Comparison of ENCODE assay signal across 16 cellular contexts in the genomic region with DNA sequence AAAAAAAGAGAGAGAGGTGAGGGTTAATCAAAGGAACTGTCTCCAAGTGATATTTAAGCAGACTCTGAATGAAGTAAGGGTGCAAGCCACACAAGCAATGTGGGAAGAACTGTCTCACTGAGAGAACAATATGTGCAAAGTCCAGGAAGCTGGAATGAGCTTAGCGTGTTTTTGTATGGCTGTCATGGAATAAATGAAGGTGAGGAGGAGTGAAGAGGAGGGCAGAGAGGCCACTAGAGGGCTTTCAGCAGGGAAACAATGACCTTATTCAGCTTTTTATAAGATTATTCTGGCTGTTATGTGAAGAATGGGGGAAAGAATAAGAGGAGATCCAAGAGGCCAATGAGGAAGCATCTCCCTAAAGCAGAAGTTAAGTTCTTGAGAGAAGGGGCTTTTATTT.
A peak's percentile ranks its signal among the peaks of the same experiment; 100 is the strongest.
DNase-seq lines count a peak whose midpoint lies in the region; ATAC-seq, FAIRE-seq and TF ChIP-seq lines count a peak whose summit lies in the region.
"Had no signal": no experiment of that assay in that cellular context is flagged by ENCODE, and none has a peak within 500 bp of the region (broad histone marks: within the 10 kb centered on the region; RNA-seq: fewer than 3 reads in every experiment).

No MANE protein-coding gene starts in this region.

- TF ChIP-seq CTCF in SK-N-SH (IDR thresholded peaks at IDR 0.05) (peak; percentile 44), astrocyte of the spinal cord (IDR thresholded peaks at IDR 0.05; ENCODE audit: low read depth, low read length) (peak; percentile 13), neural progenitor cell (IDR thresholded peaks at IDR 0.05) (peak; percentile 23)

- H3F3A ChIP-seq in SK-N-SH (replicated peaks; ENCODE audit: insufficient read depth): no peaks in the 10 kb centered on the region
- no peaks in the 10 kb centered on the region for H3F3A ChIP-seq in neural progenitor cell (ENCODE audit: low read depth)

- H3K4me3 Mint-ChIP-seq in neural progenitor cell: no peak overlapping the region

- H2AFZ ChIP-seq in SK-N-SH (ENCODE audit: low read depth): no peak overlapping the region
- H2AFZ ChIP-seq in neural progenitor cell (replicated peaks): no peak overlapping the region

- no peaks in the 10 kb centered on the region for H3K4me1 ChIP-seq in SK-N-SH (ENCODE audit: control insufficient read depth in 1 of 2, insufficient read depth in 2 of 2, low read depth in 1 of 2, low read length in 1 of 2)
- peaks cover 5% of the 10 kb centered on the region for H3K4me1 ChIP-seq in neural progenitor cell
- H3K4me1 ChIP-seq: SJCRH30, spleen had no signal

- in situ Hi-C loops in astrocyte of the spinal cord (cut with HindIII; ENCODE audit: low sequenced_read_pairs) (no loop called here), G401 (cut with HindIII; ENCODE audit: low sequenced_read_pairs) (no loop called here)

- no peaks in the 10 kb centered on the region for H3K36me3 Mint-ChIP-seq in neural progenitor cell

- no peak overlapping the region for H3K27ac ChIP-seq in SK-N-SH (ENCODE audit: low read depth in 2 of 2, low read length in 1 of 2)
- H3K27ac ChIP-seq in neural progenitor cell: no peak overlapping the region
- H3K27ac ChIP-seq: gastrocnemius medialis, SJCRH30, spleen, stomach had no signal

- H3K9me3 ChIP-seq in SK-N-SH (no peaks in the 10 kb centered on the region), neural progenitor cell (ENCODE audit: low read depth) (no peaks in the 10 kb centered on the region)
- H3K9me3 ChIP-seq: gastrocnemius medialis, SJCRH30 had no signal

- FAIRE-seq in GM12891 (lab: Jason Lieb, UNC): no peak

- no peaks in the 10 kb centered on the region for H3K36me3 ChIP-seq in SK-N-SH (replicated peaks in 1 of 2; ENCODE audit: control insufficient read depth in 1 of 2, insufficient read depth in 2 of 2, low read length in 1 of 2)
- H3K36me3 ChIP-seq in neural progenitor cell: no peaks in the 10 kb centered on the region
- H3K36me3 ChIP-seq: gastrocnemius medialis, SJCRH30, spleen, stomach had no signal

- H3K4me3 ChIP-seq in SK-N-SH (ENCODE audit: low read depth in 2 of 2, low read length in 1 of 2): no peak overlapping the region
- no peak overlapping the region for H3K4me3 ChIP-seq in astrocyte of the spinal cord (ENCODE audit: low read depth, low read length)
- H3K4me3 ChIP-seq in neural progenitor cell: no peak overlapping the region
- H3K4me3 ChIP-seq: gastrocnemius medialis, SJCRH30, spleen, stomach had no signal

- TF ChIP-seq RAD21 in SK-N-SH (IDR thresholded peaks at IDR 0.05; ENCODE audit: low read length): no peak

- no peak overlapping the region for H3K27ac Mint-ChIP-seq in neural progenitor cell

- TF ChIP-seq POLR2A in GM12891 (IDR thresholded peaks at IDR 0.05; ENCODE audit: low read depth, low read length): no peak

- 4% methylated on average over 1 of the region's 1 CpG for WGBS in SK-N-SH (ENCODE audit: low lambda C conversion rate)

- no peak overlapping the region for H3K4me2 ChIP-seq in SK-N-SH
- no peak overlapping the region for H3K4me2 ChIP-seq in neural progenitor cell

- TF ChIP-seq EP300 in SK-N-SH (IDR thresholded peaks at IDR 0.05; ENCODE audit: borderline replicate concordance in 1 of 2, low read depth in 1 of 2, low read length in 1 of 2): no peak

- ATAC-seq in SK-N-SH treated with all-trans-retinoic acid at 6 μM for 48 hours: no peak
- ATAC-seq: gastrocnemius medialis had no signal

- peaks cover 6% of the 10 kb centered on the region for H3K4me1 Mint-ChIP-seq in neural progenitor cell

- POLR2A ChIA-PET in SK-N-SH (lab: Yijun Ruan, JAX): no interaction called here

- H3K79me2 ChIP-seq in SK-N-SH (ENCODE audit: insufficient read depth) (no peaks in the 10 kb centered on the region), neural progenitor cell (ENCODE audit: low read depth) (no peaks in the 10 kb centered on the region)

- no peaks in the 10 kb centered on the region for H3K9me2 ChIP-seq in SK-N-SH

- CTCF ChIA-PET in SK-N-SH (lab: Yijun Ruan, JAX): interaction anchor here (1.4 kb wide), 1 partner anchor 9 kb away, joined by 3 read pairs; no protein-coding TSS in a partner anchor

- H3K27me3 Mint-ChIP-seq in neural progenitor cell (ENCODE audit: insufficient read depth, low read depth): no peaks in the 10 kb centered on the region

- H3K27me3 ChIP-seq in SK-N-SH (ENCODE audit: insufficient read depth): no peaks in the 10 kb centered on the region
- H3K27me3 ChIP-seq in neural progenitor cell: no peaks in the 10 kb centered on the region
- H3K27me3 ChIP-seq: gastrocnemius medialis, SJCRH30, spleen, stomach had no signal

- H3K9ac ChIP-seq in SK-N-SH: no peak overlapping the region
- H3K9ac ChIP-seq in neural progenitor cell: no peak overlapping the region

- H3K9me3 Mint-ChIP-seq in neural progenitor cell: no peaks in the 10 kb centered on the region

- H4K20me1 ChIP-seq in SK-N-SH (ENCODE audit: insufficient read depth): no peaks in the 10 kb centered on the region
- no peaks in the 10 kb centered on the region for H4K20me1 ChIP-seq in neural progenitor cell (ENCODE audit: low read depth)

- DNase-seq in SK-N-SH (no peak), HT-29 (ENCODE audit: low spot score) (peak; percentile 38), astrocyte of the spinal cord (ENCODE audit: low read depth, low spot score) (no peak), neural progenitor cell (ENCODE audit: low spot score) (peak; percentile 5), cortex of kidney (lab: John Stamatoyannopoulos, UW) (no peak), G401 (ENCODE audit: low spot score) (no peak), GM12891 (ENCODE audit: insufficient read length, low spot score) (no peak)
- DNase-seq: activated effector memory CD4-positive, alpha-beta T cell treated with anti-CD3 and anti-CD28 coated beads, Interleukin-2, amount 50 U/mL, for 16 hours; gastrocnemius medialis; GOT3; NCI-H2029; NCI-H69; SJCRH30; spleen; stomach had no signal

TF ChIP-seq in SK-N-SH, 30 proteins besides CTCF, POLR2A, EP300 and RAD21 (continues in another document):
- TF ChIP-seq RXRA (IDR thresholded peaks at IDR 0.05; ENCODE audit: borderline replicate concordance, low read depth) (no peak), CHD2 (IDR thresholded peaks at IDR 0.05; ENCODE audit: low read length, partially characterized antibody) (no peak), SMC3 (IDR thresholded peaks at IDR 0.05; ENCODE audit: low read depth, low read length) (no peak), TAF1 (IDR thresholded peaks at IDR 0.05; ENCODE audit: borderline replicate concordance, low read depth, low read length) (no peak), ELF1 (IDR thresholded peaks at IDR 0.05) (no peak), FOXM1 (IDR thresholded peaks at IDR 0.05; ENCODE audit: low read depth) (no peak), JUND (IDR thresholded peaks at IDR 0.05) (no peak), GABPA (IDR thresholded peaks at IDR 0.05; ENCODE audit: low read depth) (no peak), POLR2AphosphoS5 (IDR thresholded peaks at IDR 0.05; ENCODE audit: low read depth, low read length) (no peak)
- TF ChIP-seq, protein P1, sequence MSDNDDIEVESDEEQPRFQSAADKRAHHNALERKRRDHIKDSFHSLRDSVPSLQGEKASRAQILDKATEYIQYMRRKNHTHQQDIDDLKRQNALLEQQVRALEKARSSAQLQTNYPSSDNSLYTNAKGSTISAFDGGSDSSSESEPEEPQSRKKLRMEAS (IDR thresholded peaks at IDR 0.05; ENCODE audit: low read depth): no peak

TF ChIP-seq in SK-N-SH treated with all-trans-retinoic acid at 6 μM for 48 hours, 23 proteins besides CTCF, POLR2A, EP300 and RAD21 (continues in another document):
- TF ChIP-seq, protein P2, sequence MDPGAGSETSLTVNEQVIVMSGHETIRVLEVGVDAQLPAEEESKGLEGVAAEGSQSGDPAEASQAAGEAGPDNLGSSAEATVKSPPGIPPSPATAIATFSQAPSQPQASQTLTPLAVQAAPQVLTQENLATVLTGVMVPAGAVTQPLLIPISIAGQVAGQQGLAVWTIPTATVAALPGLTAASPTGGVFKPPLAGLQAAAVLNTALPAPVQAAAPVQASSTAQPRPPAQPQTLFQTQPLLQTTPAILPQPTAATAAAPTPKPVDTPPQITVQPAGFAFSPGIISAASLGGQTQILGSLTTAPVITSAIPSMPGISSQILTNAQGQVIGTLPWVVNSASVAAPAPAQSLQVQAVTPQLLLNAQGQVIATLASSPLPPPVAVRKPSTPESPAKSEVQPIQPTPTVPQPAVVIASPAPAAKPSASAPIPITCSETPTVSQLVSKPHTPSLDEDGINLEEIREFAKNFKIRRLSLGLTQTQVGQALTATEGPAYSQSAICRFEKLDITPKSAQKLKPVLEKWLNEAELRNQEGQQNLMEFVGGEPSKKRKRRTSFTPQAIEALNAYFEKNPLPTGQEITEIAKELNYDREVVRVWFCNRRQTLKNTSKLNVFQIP (CRISPR knock-in tag; IDR thresholded peaks at IDR 0.05; ENCODE audit: borderline replicate concordance, low read depth): no peak
- TF ChIP-seq PPARA (CRISPR knock-in tag; IDR thresholded peaks at IDR 0.05; ENCODE audit: borderline replicate concordance) (no peak), ESRRG (CRISPR knock-in tag; IDR thresholded peaks at IDR 0.05) (no peak), GLIS3 (CRISPR knock-in tag; IDR thresholded peaks at IDR 0.05) (no peak), ARNTL (CRISPR knock-in tag; IDR thresholded peaks at IDR 0.05; ENCODE audit: borderline replicate concordance, low read depth) (no peak), ZNF8 (CRISPR knock-in tag; IDR thresholded peaks at IDR 0.05) (no peak)

TF ChIP-seq in GM12891, 5 proteins besides CTCF, POLR2A, EP300 and RAD21:
- TF ChIP-seq POLR2AphosphoS5 (IDR thresholded peaks at IDR 0.05; ENCODE audit: low read depth, low read length): no peak
- no peak for TF ChIP-seq POU2F2 (IDR thresholded peaks at IDR 0.05; ENCODE audit: low read depth, low read length)
- TF ChIP-seq TAF1 (IDR thresholded peaks at IDR 0.05; ENCODE audit: low read depth, low read length): no peak
- TF ChIP-seq SPI1 (IDR thresholded peaks at IDR 0.05; ENCODE audit: low read depth, low read length): no peak
- TF ChIP-seq PAX5 (IDR thresholded peaks at IDR 0.05; ENCODE audit: insufficient read depth, low read length, severe bottlenecking): no peak

Comparison
In these comparisons a context has a peak if more than half of its experiments do, and no peak if none do; other contexts are left out.
1. DNase-seq: peak in HT-29 (single experiment) and neural progenitor cell (single experiment); none in SK-N-SH (single experiment), astrocyte of the spinal cord (single experiment), cortex of kidney (single experiment), G401 (single experiment) and GM12891 (single experiment).
2. Peak in every context shown above with its lines, with median percentiles within 50 percentile points of each other: CTCF ChIP-seq.